In the genomic region with DNA sequence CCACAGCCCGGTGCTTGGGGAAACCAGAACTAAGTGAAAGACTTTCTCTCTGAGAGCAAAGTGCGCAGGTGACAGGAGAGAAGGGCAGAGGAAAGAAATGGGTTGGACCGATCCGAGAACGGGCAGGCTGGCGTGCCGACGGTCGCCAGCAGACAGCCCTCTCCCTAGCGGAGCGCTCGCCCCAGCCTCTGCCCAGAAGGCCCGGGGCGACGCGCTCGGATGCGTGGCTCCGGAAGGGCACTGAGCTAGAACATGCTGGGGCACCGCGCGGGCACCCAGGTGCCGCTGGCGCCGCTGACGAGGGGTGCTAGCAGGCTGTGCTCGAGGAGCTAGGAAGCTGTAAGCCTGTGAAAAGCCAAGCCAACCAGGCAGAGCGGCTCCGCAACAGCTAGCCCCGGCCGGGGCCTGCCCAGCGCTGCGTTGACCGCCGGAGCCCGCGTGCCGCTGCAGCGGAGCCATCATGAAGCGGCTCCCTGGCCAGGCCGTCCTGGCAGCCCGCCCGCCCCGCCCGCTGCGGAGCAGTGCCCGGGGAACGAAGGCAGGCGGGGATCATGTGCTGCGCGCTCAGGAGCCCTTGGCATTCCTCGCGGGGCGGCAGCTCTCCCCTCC, we compare ENCODE assay signal across 1 cellular context.
A peak's percentile ranks its signal among the peaks of the same experiment; 100 is the strongest.
TF ChIP-seq lines count a peak whose summit lies in the region.

No MANE protein-coding gene starts in this region.

TF ChIP-seq in WTC11, 78 proteins besides CTCF, POLR2A, EP300 and RAD21 (continued from another document):
- peak; percentile 47; the same call in 1 of the 2 replicates for TF ChIP-seq ZBTB21 (CRISPR knock-in tag; IDR thresholded peaks at IDR 0.05; ENCODE audit: borderline replicate concordance)
- 0 out of 2 replicates have a peak, but pooled peaks have one; percentile 80 for TF ChIP-seq STAT6 (CRISPR knock-in tag; conservative IDR thresholded peaks at IDR 0.05; ENCODE audit: low read depth)
- TF ChIP-seq, protein P1, sequence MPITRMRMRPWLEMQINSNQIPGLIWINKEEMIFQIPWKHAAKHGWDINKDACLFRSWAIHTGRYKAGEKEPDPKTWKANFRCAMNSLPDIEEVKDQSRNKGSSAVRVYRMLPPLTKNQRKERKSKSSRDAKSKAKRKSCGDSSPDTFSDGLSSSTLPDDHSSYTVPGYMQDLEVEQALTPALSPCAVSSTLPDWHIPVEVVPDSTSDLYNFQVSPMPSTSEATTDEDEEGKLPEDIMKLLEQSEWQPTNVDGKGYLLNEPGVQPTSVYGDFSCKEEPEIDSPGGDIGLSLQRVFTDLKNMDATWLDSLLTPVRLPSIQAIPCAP (CRISPR knock-in tag; IDR thresholded peaks at IDR 0.05) = 0 out of 2 replicates have a peak, but pooled peaks have one; percentile 46
- TF ChIP-seq, protein P2, sequence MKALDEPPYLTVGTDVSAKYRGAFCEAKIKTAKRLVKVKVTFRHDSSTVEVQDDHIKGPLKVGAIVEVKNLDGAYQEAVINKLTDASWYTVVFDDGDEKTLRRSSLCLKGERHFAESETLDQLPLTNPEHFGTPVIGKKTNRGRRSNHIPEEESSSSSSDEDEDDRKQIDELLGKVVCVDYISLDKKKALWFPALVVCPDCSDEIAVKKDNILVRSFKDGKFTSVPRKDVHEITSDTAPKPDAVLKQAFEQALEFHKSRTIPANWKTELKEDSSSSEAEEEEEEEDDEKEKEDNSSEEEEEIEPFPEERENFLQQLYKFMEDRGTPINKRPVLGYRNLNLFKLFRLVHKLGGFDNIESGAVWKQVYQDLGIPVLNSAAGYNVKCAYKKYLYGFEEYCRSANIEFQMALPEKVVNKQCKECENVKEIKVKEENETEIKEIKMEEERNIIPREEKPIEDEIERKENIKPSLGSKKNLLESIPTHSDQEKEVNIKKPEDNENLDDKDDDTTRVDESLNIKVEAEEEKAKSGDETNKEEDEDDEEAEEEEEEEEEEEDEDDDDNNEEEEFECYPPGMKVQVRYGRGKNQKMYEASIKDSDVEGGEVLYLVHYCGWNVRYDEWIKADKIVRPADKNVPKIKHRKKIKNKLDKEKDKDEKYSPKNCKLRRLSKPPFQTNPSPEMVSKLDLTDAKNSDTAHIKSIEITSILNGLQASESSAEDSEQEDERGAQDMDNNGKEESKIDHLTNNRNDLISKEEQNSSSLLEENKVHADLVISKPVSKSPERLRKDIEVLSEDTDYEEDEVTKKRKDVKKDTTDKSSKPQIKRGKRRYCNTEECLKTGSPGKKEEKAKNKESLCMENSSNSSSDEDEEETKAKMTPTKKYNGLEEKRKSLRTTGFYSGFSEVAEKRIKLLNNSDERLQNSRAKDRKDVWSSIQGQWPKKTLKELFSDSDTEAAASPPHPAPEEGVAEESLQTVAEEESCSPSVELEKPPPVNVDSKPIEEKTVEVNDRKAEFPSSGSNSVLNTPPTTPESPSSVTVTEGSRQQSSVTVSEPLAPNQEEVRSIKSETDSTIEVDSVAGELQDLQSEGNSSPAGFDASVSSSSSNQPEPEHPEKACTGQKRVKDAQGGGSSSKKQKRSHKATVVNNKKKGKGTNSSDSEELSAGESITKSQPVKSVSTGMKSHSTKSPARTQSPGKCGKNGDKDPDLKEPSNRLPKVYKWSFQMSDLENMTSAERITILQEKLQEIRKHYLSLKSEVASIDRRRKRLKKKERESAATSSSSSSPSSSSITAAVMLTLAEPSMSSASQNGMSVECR (CRISPR knock-in tag; IDR thresholded peaks at IDR 0.05; ENCODE audit: borderline replicate concordance) = no peak
- TF ChIP-seq E2F5 (CRISPR knock-in tag; IDR thresholded peaks at IDR 0.05) = peak; percentile 37; the same call in 1 of the 2 replicates
- TF ChIP-seq KAT7 (CRISPR knock-in tag; IDR thresholded peaks at IDR 0.05; ENCODE audit: borderline replicate concordance) = no peak
- TF ChIP-seq NFYB (CRISPR knock-in tag; conservative IDR thresholded peaks at IDR 0.05; ENCODE audit: low read depth) = no peak
- no peak for TF ChIP-seq ZNF121 (CRISPR knock-in tag; IDR thresholded peaks at IDR 0.05)
- peak; percentile 41; the same call in 1 of the 2 replicates for TF ChIP-seq USF1 (CRISPR knock-in tag; IDR thresholded peaks at IDR 0.05)
- no peak for TF ChIP-seq EMX1 (CRISPR knock-in tag; IDR thresholded peaks at IDR 0.05)
- TF ChIP-seq FOXP1 (CRISPR knock-in tag; IDR thresholded peaks at IDR 0.05; ENCODE audit: borderline replicate concordance) = peak; percentile 72; the same call in 1 of the 2 replicates
- no peak for TF ChIP-seq ELF4 (CRISPR knock-in tag; IDR thresholded peaks at IDR 0.05; ENCODE audit: low read depth)
- TF ChIP-seq ZNF138 (CRISPR knock-in tag; conservative IDR thresholded peaks at IDR 0.05) = 0 out of 2 replicates have a peak, but pooled peaks have one; percentile 68
- no peak for TF ChIP-seq PRRX2 (CRISPR knock-in tag; IDR thresholded peaks at IDR 0.05)
- 0 out of 2 replicates have a peak, but pooled peaks have one; percentile 69 for TF ChIP-seq NR3C1 (CRISPR knock-in tag; conservative IDR thresholded peaks at IDR 0.05; ENCODE audit: low read depth)
- no peak for TF ChIP-seq AFF4 (CRISPR knock-in tag; IDR thresholded peaks at IDR 0.05; ENCODE audit: borderline replicate concordance)
- TF ChIP-seq, protein P3, sequence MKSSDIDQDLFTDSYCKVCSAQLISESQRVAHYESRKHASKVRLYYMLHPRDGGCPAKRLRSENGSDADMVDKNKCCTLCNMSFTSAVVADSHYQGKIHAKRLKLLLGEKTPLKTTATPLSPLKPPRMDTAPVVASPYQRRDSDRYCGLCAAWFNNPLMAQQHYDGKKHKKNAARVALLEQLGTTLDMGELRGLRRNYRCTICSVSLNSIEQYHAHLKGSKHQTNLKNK (CRISPR knock-in tag; IDR thresholded peaks at IDR 0.05) = no peak
- TF ChIP-seq PRDM15 (CRISPR knock-in tag; IDR thresholded peaks at IDR 0.05) = peak; percentile 91
- peak; percentile 76; the same call in 1 of the 2 replicates for TF ChIP-seq ETV6 (CRISPR knock-in tag; IDR thresholded peaks at IDR 0.05)
- TF ChIP-seq TP53 (CRISPR knock-in tag; IDR thresholded peaks at IDR 0.05) = peak; percentile 70
